Comparison of ENCODE assay signal across 27 cellular contexts in genomic region chr20:13851279-13851678, GRCh38.
"Had no signal": no experiment of that assay in that cellular context is flagged by ENCODE, and none has a peak within 500 bp of the region (broad histone marks: within the 10 kb centered on the region; RNA-seq: fewer than 3 reads in every experiment).

No MANE protein-coding gene starts in this region.

- ATAC-seq: activated CD4-positive, alpha-beta T cell treated with anti-CD3 and anti-CD28 coated beads for 36 hours; activated CD8-positive, alpha-beta memory T cell treated with anti-CD3 and anti-CD28 coated beads, Interleukin-2, amount 10 ng/mL, durations not matched to agents 7 days and 5 days; activated CD8-positive, alpha-beta T cell treated with anti-CD3 and anti-CD28 coated beads, Interleukin-2, amount 10 ng/mL, durations not matched to agents 7 days and 5 days; activated naive CD4-positive, alpha-beta T cell treated with anti-CD3 and anti-CD28 coated beads, Interleukin-2, amount 50 U/mL, for 72 hours; activated T-cell treated with anti-CD3 and anti-CD28 coated beads, Interleukin-2, amount 50 U/mL, for 72 hours; gastroesophageal sphincter; left lobe of liver; natural killer cell; sciatic nerve; stimulated activated naive B cell treated with anti-CD40 and anti-IgM and Interleukin-4, amounts not matched to agents 10 μg/mL and 1 μg/mL and 100 μg/mL, for 72 hours had no signal

- DNase-seq: activated CD4-positive, alpha-beta T cell treated with anti-CD3 and anti-CD28 coated beads for 36 hours; activated CD4-positive, CD25-positive, alpha-beta regulatory T cell; activated CD8-positive, alpha-beta memory T cell treated with anti-CD3 and anti-CD28 coated beads, Interleukin-2, amount 10 ng/mL, durations not matched to agents 7 days and 5 days; activated CD8-positive, alpha-beta T cell treated with anti-CD3 and anti-CD28 coated beads, Interleukin-2, amount 10 ng/mL, durations not matched to agents 7 days and 5 days; activated naive CD4-positive, alpha-beta T cell; activated T-cell treated with anti-CD3 and anti-CD28 coated beads for 4 hours; activated T-cell treated with anti-CD3 and anti-CD28 coated beads, Interleukin-2, amount 50 U/mL, for 72 hours; cerebellar nuclear complex; colonic mucosa; dorsolateral prefrontal cortex; effector memory CD4-positive, alpha-beta T cell; mesendoderm; natural killer cell; occipital lobe; stimulated activated CD4-positive, alpha-beta T cell treated with anti-CD3 and anti-CD28 coated beads, Interleukin-15, amount 100 ng/mL, for 24 hours; stimulated activated CD4-positive, alpha-beta T cell treated with anti-CD3 and anti-CD28 coated beads, Interleukin-2, amount 100 ng/mL, for 24 hours; stimulated activated naive B cell treated with anti-CD40 and anti-IgM and Interleukin-4, amounts not matched to agents 10 μg/mL and 1 μg/mL and 100 μg/mL, for 72 hours; stomach; T-helper 1 cell had no signal

- H3K27me3 ChIP-seq: colonic mucosa, dorsolateral prefrontal cortex, gastroesophageal sphincter, neural progenitor cell, stomach, suprapubic skin had no signal

- H3K36me3 ChIP-seq: colonic mucosa, gastroesophageal sphincter, neural progenitor cell, stomach, suprapubic skin had no signal

- H3K9me3 ChIP-seq: colonic mucosa, gastroesophageal sphincter, stomach, suprapubic skin had no signal

- H3K4me1 ChIP-seq: colonic mucosa, parathyroid adenoma, suprapubic skin had no signal

- H3K27ac ChIP-seq: colonic mucosa, dorsolateral prefrontal cortex, neural progenitor cell, parathyroid adenoma, suprapubic skin had no signal

- H3K4me3 ChIP-seq: colonic mucosa, dorsolateral prefrontal cortex, gastroesophageal sphincter, lung, neural progenitor cell, stomach, suprapubic skin had no signal
